In the genomic region with DNA sequence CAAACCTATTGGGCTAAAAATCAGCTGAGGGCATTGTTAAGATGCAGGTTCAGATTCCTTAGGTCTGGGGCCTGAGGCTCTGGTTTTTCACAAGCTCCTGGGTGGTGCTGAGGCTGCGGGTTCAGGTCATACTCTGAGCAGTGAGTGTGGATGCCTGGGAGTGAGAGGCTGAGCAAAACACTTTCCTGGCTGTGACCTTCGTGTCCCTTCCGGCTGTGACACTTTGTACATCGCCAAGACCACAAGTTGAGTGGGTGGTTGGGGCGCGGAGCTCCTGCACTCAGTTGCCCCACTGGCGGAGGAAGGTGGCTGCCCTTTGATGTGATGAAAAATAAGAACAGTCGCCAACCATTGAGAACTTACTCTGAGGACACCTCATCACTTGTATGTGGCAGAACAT, we compare ENCODE assay signal across 1 cellular context.
TF ChIP-seq lines count a peak whose summit lies in the region.

No MANE protein-coding gene starts in this region.

TF ChIP-seq in liver, 16 proteins besides CTCF, POLR2A, EP300 and RAD21 (continued from another document):
- TF ChIP-seq, protein P1, sequence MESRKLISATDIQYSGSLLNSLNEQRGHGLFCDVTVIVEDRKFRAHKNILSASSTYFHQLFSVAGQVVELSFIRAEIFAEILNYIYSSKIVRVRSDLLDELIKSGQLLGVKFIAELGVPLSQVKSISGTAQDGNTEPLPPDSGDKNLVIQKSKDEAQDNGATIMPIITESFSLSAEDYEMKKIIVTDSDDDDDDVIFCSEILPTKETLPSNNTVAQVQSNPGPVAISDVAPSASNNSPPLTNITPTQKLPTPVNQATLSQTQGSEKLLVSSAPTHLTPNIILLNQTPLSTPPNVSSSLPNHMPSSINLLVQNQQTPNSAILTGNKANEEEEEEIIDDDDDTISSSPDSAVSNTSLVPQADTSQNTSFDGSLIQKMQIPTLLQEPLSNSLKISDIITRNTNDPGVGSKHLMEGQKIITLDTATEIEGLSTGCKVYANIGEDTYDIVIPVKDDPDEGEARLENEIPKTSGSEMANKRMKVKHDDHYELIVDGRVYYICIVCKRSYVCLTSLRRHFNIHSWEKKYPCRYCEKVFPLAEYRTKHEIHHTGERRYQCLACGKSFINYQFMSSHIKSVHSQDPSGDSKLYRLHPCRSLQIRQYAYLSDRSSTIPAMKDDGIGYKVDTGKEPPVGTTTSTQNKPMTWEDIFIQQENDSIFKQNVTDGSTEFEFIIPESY (IDR thresholded peaks at IDR 0.05): no peak
- TF ChIP-seq, protein P2, sequence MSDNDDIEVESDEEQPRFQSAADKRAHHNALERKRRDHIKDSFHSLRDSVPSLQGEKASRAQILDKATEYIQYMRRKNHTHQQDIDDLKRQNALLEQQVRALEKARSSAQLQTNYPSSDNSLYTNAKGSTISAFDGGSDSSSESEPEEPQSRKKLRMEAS (IDR thresholded peaks at IDR 0.05): no peak
